12 cellular contexts compared by ENCODE assay signal in genomic region chr1:170534626-170535147, GRCh38. TPM values are rescaled to one million over a fixed set of nuclear protein-coding genes. Genes with fewer than 3 reads are reported as not detected.
DNase-seq lines count a peak whose midpoint lies in the region; ATAC-seq, FAIRE-seq and TF ChIP-seq lines count a peak whose summit lies in the region.
"Had no signal": no experiment of that assay in that cellular context is flagged by ENCODE, and none has a peak within 500 bp of the region (broad histone marks: within the 10 kb centered on the region; RNA-seq: fewer than 3 reads in every experiment).

No MANE protein-coding gene starts in this region.

- H4K20me1 ChIP-seq in HepG2 (ENCODE audit: insufficient read depth, low read length), result no peaks in the 10 kb centered on the region
- H4K20me1 ChIP-seq in GM12878 (ENCODE audit: control insufficient read depth, insufficient read depth), result no peaks in the 10 kb centered on the region

- ATAC-seq in HepG2 (no peak), right lobe of liver (no peak), GM12878 (no peak)

- H3K36me3 ChIP-seq in HepG2 (replicated peaks in 1 of 2; ENCODE audit: control insufficient read depth in 1 of 2, insufficient read depth in 2 of 2, low read length in 2 of 2) (peaks cover 2 to 6% of the 10 kb centered on the region in 2 experiments; a peak in 3 of 5 replicates), right lobe of liver (no peaks in the 10 kb centered on the region), GM12878 (ENCODE audit: control insufficient read depth in 2 of 2, insufficient read depth in 2 of 2, low read length in 1 of 2) (peaks cover 0 to 2% of the 10 kb centered on the region in 2 experiments; a peak in 1 of 4 replicates), spleen (peaks cover 0 to 23% (median 7%) of the 10 kb centered on the region in 6 donors)

- RAD21 ChIA-PET in GM12878 (lab: Charles Lee; ENCODE audit: unreplicated experiment), result interaction anchor here (0.5 to 4.7 kb wide), 12 partner anchors 13 to 606 kb away, joined by 3 to 41 read pairs (median 4); partner anchors contain the start of gene KIFAP3

- H3K9ac ChIP-seq in HepG2 (ENCODE audit: insufficient read depth, low read depth, low read length) (no peak overlapping the region), GM12878 (ENCODE audit: control insufficient read depth, insufficient read depth, low read length) (no peak overlapping the region)
- H3K9ac ChIP-seq: BLaER1 had no signal

- H3K27me3 ChIP-seq in HepG2 (ENCODE audit: control insufficient read depth in 1 of 2, insufficient read depth in 2 of 2, low read length in 2 of 2) (no peaks in the 10 kb centered on the region; a peak in 1 of 5 replicates), right lobe of liver (no peaks in the 10 kb centered on the region), GM12878 (replicated peaks in 1 of 2; ENCODE audit: control insufficient read depth in 2 of 2, insufficient read depth in 2 of 2, low read length in 1 of 2) (no peaks in the 10 kb centered on the region), spleen (replicated peaks in 1 of 7) (no peaks in the 10 kb centered on the region)
- H3K27me3 ChIP-seq: BLaER1 had no signal

- H3K9me3 ChIP-seq in HepG2 (ENCODE audit: low read length) (no peaks in the 10 kb centered on the region), right lobe of liver (no peaks in the 10 kb centered on the region), GM12878 (replicated peaks; ENCODE audit: control insufficient read depth, insufficient read depth, low read length) (no peaks in the 10 kb centered on the region), spleen (no peaks in the 10 kb centered on the region)
- H3K9me3 ChIP-seq: BLaER1 had no signal

- no peak overlapping the region for H3K4me3 Mint-ChIP-seq in osteocyte (ENCODE audit: unreplicated experiment)

- 82% methylated on average over 6 of the region's 6 CpGs for WGBS in HepG2 (ENCODE audit: low lambda C conversion rate)
- 89% methylated on average over 6 of the region's 6 CpGs for WGBS in right lobe of liver (ENCODE audit: insufficient coverage, low coverage, low lambda C conversion rate, missing lambda C conversion rate)
- WGBS in GM12878 (ENCODE audit: insufficient coverage, insufficient replicate concordance, low lambda C conversion rate, missing lambda C conversion rate), result 85% methylated on average over 6 of the region's 6 CpGs
- 80 to 94% (median 86%) methylated on average over 6 of the region's 6 CpGs for WGBS in spleen, 5 donors

- no peaks in the 10 kb centered on the region for H3K27me3 Mint-ChIP-seq in osteocyte (ENCODE audit: unreplicated experiment)

- H3K9me3 Mint-ChIP-seq in osteocyte (ENCODE audit: unreplicated experiment), result no peaks in the 10 kb centered on the region

- POLR2A ChIA-PET in HepG2 (lab: Yijun Ruan, JAX), result no interaction called here
- POLR2A ChIA-PET in GM12878 (lab: Charles Lee), result interaction anchor here (1.2 to 2.5 kb wide), 4 partner anchors 108 to 139 kb away, joined by 3 to 10 read pairs (median 4); no protein-coding TSS in a partner anchor

- peaks cover 29% of the 10 kb centered on the region for H3K79me2 ChIP-seq in HepG2 (ENCODE audit: insufficient read depth, low read length)
- H3K79me2 ChIP-seq in GM12878 (ENCODE audit: control insufficient read depth, insufficient read depth, low read length), result peaks cover 41% of the 10 kb centered on the region

- peaks cover 57% of the 10 kb centered on the region for H3K4me1 ChIP-seq in HepG2 (ENCODE audit: insufficient read depth, low read length)
- peaks cover 0 to 47% (median 13%) of the 10 kb centered on the region in 4 donors for H3K4me1 ChIP-seq in right lobe of liver
- no peaks in the 10 kb centered on the region for H3K4me1 ChIP-seq in GM12878 (ENCODE audit: control insufficient read depth, insufficient read depth, low read length)
- H3K4me1 ChIP-seq in spleen, result peaks cover 7 to 58% (median 27%) of the 10 kb centered on the region in 6 donors

- H3K4me1 Mint-ChIP-seq in osteocyte (ENCODE audit: unreplicated experiment), result peaks cover 46% of the 10 kb centered on the region

- H3K36me3 Mint-ChIP-seq in osteocyte (ENCODE audit: unreplicated experiment), result peaks cover 16% of the 10 kb centered on the region

- TF ChIP-seq CTCF in HepG2 (CRISPR knock-in tag; IDR thresholded peaks at IDR 0.05) (no peak), right lobe of liver (IDR thresholded peaks at IDR 0.05) (no peak), GM12878 (IDR thresholded peaks at IDR 0.05 in 2 of 3, conservative IDR thresholded peaks at IDR 0.05 in 1 of 3; ENCODE audit: control insufficient read depth in 2 of 3, extremely low read depth in 1 of 3, insufficient read depth in 1 of 3, low read depth in 3 of 3, low read length in 3 of 3) (no peak), osteocyte (IDR thresholded peaks at IDR 0.05) (no peak), spleen (IDR thresholded peaks at IDR 0.05 in 8 of 11, conservative IDR thresholded peaks at IDR 0.05 in 3 of 11) (no peak)

- TF ChIP-seq EP300 in HepG2 (IDR thresholded peaks at IDR 0.05; ENCODE audit: low read depth in 2 of 2, low read length in 2 of 2) (no peak), HepG2 (CRISPR knock-in tag; IDR thresholded peaks at IDR 0.05; ENCODE audit: borderline replicate concordance) (no peak), GM12878 (IDR thresholded peaks at IDR 0.05; ENCODE audit: borderline replicate concordance in 1 of 2, control insufficient read depth in 1 of 2, low read depth in 2 of 2, low read length in 2 of 2) (no peak)

- H3K4me3 ChIP-seq in HepG2 (replicated peaks in 1 of 3; ENCODE audit: insufficient read depth in 1 of 3, low read depth in 2 of 3, low read length in 3 of 3), result no peak overlapping the region; a peak in 1 of 6 replicates
- no peak overlapping the region for H3K4me3 ChIP-seq in right lobe of liver
- peak overlapping the region; percentile 41 for H3K4me3 ChIP-seq in GM12878
- H3K4me3 ChIP-seq in spleen, result no peak overlapping the region
- H3K4me3 ChIP-seq: BLaER1 had no signal

- SMC1A ChIA-PET in GM12878 (lab: Charles Lee; ENCODE audit: uncharacterized antibody, unreplicated experiment), result interaction anchor here (0.7 to 6.3 kb wide), 9 partner anchors 13 to 464 kb away, joined by 3 to 47 read pairs (median 8); no protein-coding TSS in a partner anchor

- H3K4me2 ChIP-seq in HepG2 (ENCODE audit: low read depth, low read length) (no peak overlapping the region), GM12878 (ENCODE audit: control insufficient read depth, insufficient read depth) (peak overlapping the region; percentile 53)
- H3K4me2 ChIP-seq: BLaER1 had no signal

- H3K27ac ChIP-seq in HepG2 (ENCODE audit: extremely low read length, insufficient read depth, low read length), result no peak overlapping the region
- no peak overlapping the region for H3K27ac ChIP-seq in right lobe of liver
- no peak overlapping the region for H3K27ac ChIP-seq in GM12878 (ENCODE audit: control insufficient read depth, insufficient read depth)
- H3K27ac ChIP-seq in spleen, result no peak overlapping the region
- H3K27ac ChIP-seq: BLaER1 had no signal

- in situ Hi-C loops in HepG2 (cut with HindIII; ENCODE audit: extremely low pct_ligation_motif_present, low pct_unique_long_range_greater_than_20kb), result no loop called here
- in situ Hi-C loops in GM12878 (cut with MboI), result loop anchor here (5.0 to 10.0 kb wide), 2 partner anchors 460 to 617 kb away; partner anchors contain the start of gene KIFAP3

- peak overlapping the region; percentile 6 for H3K27ac Mint-ChIP-seq in osteocyte (ENCODE audit: unreplicated experiment)

- TF ChIP-seq RAD21 in HepG2 (CRISPR knock-in tag; IDR thresholded peaks at IDR 0.05) (no peak), GM12878 (IDR thresholded peaks at IDR 0.05; ENCODE audit: insufficient read depth, low read depth, low read length) (no peak)

- BruUV-seq in HepG2 (replicated peaks; lab: Mats Ljungman, UMichigan) (no TSS peak), GM12878 (replicated peaks; lab: Mats Ljungman, UMichigan) (no TSS peak)

- intact Hi-C loops in HepG2 (cut with micrococcal nuclease; ENCODE audit: unreplicated experiment), result no loop called here
- intact Hi-C loops in right lobe of liver (cut with DNase I), result no loop called here
- intact Hi-C loops in GM12878 (cut with micrococcal nuclease; ENCODE audit: unreplicated experiment), result loop anchor here (5.0 to 10.0 kb wide), 5 partner anchors 310 to 830 kb away; partner anchors contain the start of gene SCYL3
- intact Hi-C loops in spleen (cut with DNase I; ENCODE audit: low total_unique reads), result no loop called here

- FAIRE-seq in HepG2 (lab: Jason Lieb, UNC), result no peak
- peak; percentile 16 for FAIRE-seq in GM12891 (lab: Jason Lieb, UNC)
- FAIRE-seq in GM12878 (lab: Jason Lieb, UNC), result no peak
- FAIRE-seq: HTR-8/SVneo had no signal

- no peak for TF ChIP-seq POLR2A in HepG2 (IDR thresholded peaks at IDR 0.05; ENCODE audit: insufficient read depth in 1 of 2, low read depth in 2 of 2, low read length in 2 of 2)
- no peak for TF ChIP-seq POLR2A in right lobe of liver (IDR thresholded peaks at IDR 0.05)
- no peak for TF ChIP-seq POLR2A in GM12891 (IDR thresholded peaks at IDR 0.05; ENCODE audit: low read depth, low read length)
- TF ChIP-seq POLR2A in GM12878 (IDR thresholded peaks at IDR 0.05; ENCODE audit: low read depth, low read length), result no peak
- no peak for TF ChIP-seq POLR2A in spleen (IDR thresholded peaks at IDR 0.05)

- DNase-seq in HepG2 (ENCODE audit: low spot score) (peak; percentile 50), right lobe of liver (no peak), GM12891 (ENCODE audit: insufficient read length, low spot score) (no peak), GM12878 (ENCODE audit: low read depth, low spot score) (no peak), osteocyte (ENCODE audit: extremely low spot score, unreplicated experiment) (no peak), NCI-H69 (lab: John Stamatoyannopoulos, UW) (no peak), GF-D8 (lab: John Stamatoyannopoulos, UW) (no peak), spleen (no peak)
- DNase-seq: DMS 273 treated with DMSO at 0.1 percent for 48 hours, HCEC 1CT had no signal

- H2AFZ ChIP-seq in HepG2 (ENCODE audit: low read length) (no peak overlapping the region), GM12878 (ENCODE audit: control insufficient read depth, low read depth, low read length) (no peak overlapping the region)

- CTCF ChIA-PET in HepG2 (lab: Yijun Ruan, JAX; ENCODE audit: low intra/inter-chr PET ratio, low total read pairs), result no interaction called here
- CTCF ChIA-PET in GM12878 (lab: Yijun Ruan, JAX), result interaction anchor here (1.0 to 1.3 kb wide), 4 partner anchors 123 to 644 kb away, joined by 3 to 4 read pairs (median 4); no protein-coding TSS in a partner anchor

RNA-seq across cellular contexts. Expression of gene GORAB, which starts 2.7 kb away (rescaled TPM):
- total RNA-seq in HepG2 (2016; rRNA removed; fragmentation: Illumina TruSeq; extraction: Trizol), result 7.3 and 9.2 TPM in 2 replicates
- total RNA-seq in HepG2 (2016; cell fraction: cytosol; rRNA removed; fragmentation: Illumina TruSeq; extraction: Trizol; ENCODE audit: low read depth), result 4.4 and 4.6 TPM in 2 replicates
- 8.4 and 10.2 TPM in 2 replicates for total RNA-seq in HepG2 (2016; cell fraction: insoluble cytoplasmic fraction; rRNA removed; fragmentation: Illumina TruSeq; extraction: Trizol)
- 3.8 and 4.4 TPM in 2 replicates for total RNA-seq in HepG2 (2016; cell fraction: membrane; rRNA removed; fragmentation: Illumina TruSeq; extraction: Trizol)
- total RNA-seq in HepG2 (2016; cell fraction: nucleus; rRNA removed; fragmentation: Illumina TruSeq; extraction: Trizol), result 10.7 and 11.2 TPM in 2 replicates
- 5.8 and 6.6 TPM in 2 replicates for polyA plus RNA-seq in HepG2 (2011; rRNA removed)
- 1.4 and 2.3 TPM in 2 replicates for polyA plus RNA-seq in HepG2 (2011; cell fraction: cytosol; rRNA removed)
- polyA plus RNA-seq in HepG2 (2011; cell fraction: nucleus; rRNA removed), result 8.0 and 11.0 TPM in 2 replicates
- 2.7 and 4.6 TPM in 2 replicates for polyA plus RNA-seq in HepG2 (2012)
- 0.62 and 0.84 TPM in 2 replicates for polyA plus RNA-seq in HepG2 (2016; cell fraction: cytosol; fragmentation: Illumina TruSeq; extraction: Trizol; ENCODE audit: low read depth)
- 6.8 and 6.9 TPM in 2 replicates for polyA plus RNA-seq in HepG2 (2016; cell fraction: insoluble cytoplasmic fraction; fragmentation: Illumina TruSeq; extraction: Trizol; ENCODE audit: low read depth)
- polyA plus RNA-seq in HepG2 (2016; cell fraction: membrane; fragmentation: Illumina TruSeq; extraction: Trizol; ENCODE audit: low read depth), result 1.3 and 1.5 TPM in 2 replicates
- polyA plus RNA-seq in HepG2 (2016; cell fraction: nucleus; fragmentation: Illumina TruSeq; extraction: Trizol; ENCODE audit: insufficient read depth, low read depth), result 18.2 and 22.9 TPM in 2 replicates
- 5.8 and 12.3 TPM in 2 replicates for polyA minus RNA-seq in HepG2 (2011; rRNA and poly(A)+ RNA removed; ENCODE audit: low replicate concordance)
- polyA minus RNA-seq in HepG2 (2011; cell fraction: cytosol; rRNA and poly(A)+ RNA removed), result 2.9 and 4.6 TPM in 2 replicates
- 20.3 and 23.2 TPM in 2 replicates for polyA minus RNA-seq in HepG2 (2011; cell fraction: nucleus; rRNA and poly(A)+ RNA removed)
- 1 to 10 TPM; 4.3 to 9.8 (median 6.7) TPM for total RNA-seq in right lobe of liver
- polyA plus RNA-seq in GM12891 (2012; ENCODE audit: low read depth, missing spikeins), result 5.0 TPM
- total RNA-seq in GM12878 (2013; cell fraction: nucleolus; rRNA removed), result 56.4 and 59.5 TPM in 2 replicates
- 11.5 and 11.8 TPM in 2 replicates for total RNA-seq in GM12878 (2014; rRNA removed)
- total RNA-seq in GM12878 (2014; rRNA removed; fragmentation: Illumina TruSeq; extraction: Trizol), result 10.5 and 13.0 TPM in 2 replicates
- total RNA-seq in GM12878 (2021), result 9.0 and 10.2 TPM in 2 replicates
- polyA plus RNA-seq in GM12878 (2011; ENCODE audit: low read depth), result 6.6 TPM
- 38.6 and 50.8 TPM in 2 replicates for polyA plus RNA-seq in GM12878 (2011; rRNA removed)
- polyA plus RNA-seq in GM12878 (2011; cell fraction: cytosol; rRNA removed), result 11.3 and 11.4 TPM in 2 replicates
- 37.0 and 52.2 TPM in 2 replicates for polyA plus RNA-seq in GM12878 (2011; cell fraction: nucleus; rRNA removed)
- polyA plus RNA-seq in GM12878 (2012), result 9.5 and 10.7 TPM in 2 replicates
- polyA plus RNA-seq in GM12878 (2014; fragmentation: Illumina TruSeq; extraction: Trizol), result 15.9 and 16.2 TPM in 2 replicates
- 1 to 10 TPM; 5.5 to 7.6 TPM for polyA plus RNA-seq in GM12878 (2014; fragmentation: Nextera tagmentation; extraction: Ambion mirVana)
- polyA plus RNA-seq in GM12878 (2014; rRNA removed), result 11.4 and 12.8 TPM in 2 replicates
- polyA plus RNA-seq in GM12878 (2016; fragmentation: Nextera tagmentation; extraction: Ambion mirVana), result 1 to 10 TPM; 9.3 to 9.7 TPM
- 20.6 and 24.1 TPM in 2 replicates for polyA minus RNA-seq in GM12878 (2011; rRNA and poly(A)+ RNA removed)
- 8.9 and 9.2 TPM in 2 replicates for polyA minus RNA-seq in GM12878 (2011; cell fraction: cytosol; rRNA and poly(A)+ RNA removed)
- polyA minus RNA-seq in GM12878 (2011; cell fraction: nucleus; rRNA and poly(A)+ RNA removed), result 28.0 and 33.8 TPM in 2 replicates
- 20.8 and 22.2 TPM in 2 replicates for total RNA-seq in osteocyte
- 10 to 100 TPM; 12.8 to 21.6 (median 14.4) TPM for total RNA-seq in spleen
- polyA plus RNA-seq in spleen, result 10 to 100 TPM; 10.2 to 18.4 (median 12.4) TPM
